In the genomic region with DNA sequence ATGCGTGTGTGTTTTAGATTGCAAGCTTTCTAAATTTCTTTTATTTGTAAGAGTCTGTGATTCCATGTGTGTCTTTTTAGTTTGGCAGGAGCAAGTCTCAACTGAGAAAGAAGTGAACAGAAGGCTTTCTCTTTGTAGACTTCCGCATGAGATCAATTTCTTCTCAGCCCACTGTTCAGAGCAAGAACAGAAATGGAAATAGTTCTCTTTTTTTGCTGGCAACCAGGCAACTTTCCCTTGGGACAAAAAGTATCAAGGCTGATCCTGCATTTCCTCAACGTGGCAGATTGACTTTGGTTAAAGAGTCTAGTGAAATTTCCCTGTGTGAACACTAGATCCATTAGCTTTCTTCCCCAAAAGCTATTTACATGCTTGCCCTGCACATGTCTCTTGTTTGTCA, we compare ENCODE assay signal across 1 cellular context.
TF ChIP-seq lines count a peak whose summit lies in the region.

No MANE protein-coding gene starts in this region.

TF ChIP-seq in GM23338, 12 proteins besides CTCF, POLR2A, EP300 and RAD21:
- TF ChIP-seq, protein P1, sequence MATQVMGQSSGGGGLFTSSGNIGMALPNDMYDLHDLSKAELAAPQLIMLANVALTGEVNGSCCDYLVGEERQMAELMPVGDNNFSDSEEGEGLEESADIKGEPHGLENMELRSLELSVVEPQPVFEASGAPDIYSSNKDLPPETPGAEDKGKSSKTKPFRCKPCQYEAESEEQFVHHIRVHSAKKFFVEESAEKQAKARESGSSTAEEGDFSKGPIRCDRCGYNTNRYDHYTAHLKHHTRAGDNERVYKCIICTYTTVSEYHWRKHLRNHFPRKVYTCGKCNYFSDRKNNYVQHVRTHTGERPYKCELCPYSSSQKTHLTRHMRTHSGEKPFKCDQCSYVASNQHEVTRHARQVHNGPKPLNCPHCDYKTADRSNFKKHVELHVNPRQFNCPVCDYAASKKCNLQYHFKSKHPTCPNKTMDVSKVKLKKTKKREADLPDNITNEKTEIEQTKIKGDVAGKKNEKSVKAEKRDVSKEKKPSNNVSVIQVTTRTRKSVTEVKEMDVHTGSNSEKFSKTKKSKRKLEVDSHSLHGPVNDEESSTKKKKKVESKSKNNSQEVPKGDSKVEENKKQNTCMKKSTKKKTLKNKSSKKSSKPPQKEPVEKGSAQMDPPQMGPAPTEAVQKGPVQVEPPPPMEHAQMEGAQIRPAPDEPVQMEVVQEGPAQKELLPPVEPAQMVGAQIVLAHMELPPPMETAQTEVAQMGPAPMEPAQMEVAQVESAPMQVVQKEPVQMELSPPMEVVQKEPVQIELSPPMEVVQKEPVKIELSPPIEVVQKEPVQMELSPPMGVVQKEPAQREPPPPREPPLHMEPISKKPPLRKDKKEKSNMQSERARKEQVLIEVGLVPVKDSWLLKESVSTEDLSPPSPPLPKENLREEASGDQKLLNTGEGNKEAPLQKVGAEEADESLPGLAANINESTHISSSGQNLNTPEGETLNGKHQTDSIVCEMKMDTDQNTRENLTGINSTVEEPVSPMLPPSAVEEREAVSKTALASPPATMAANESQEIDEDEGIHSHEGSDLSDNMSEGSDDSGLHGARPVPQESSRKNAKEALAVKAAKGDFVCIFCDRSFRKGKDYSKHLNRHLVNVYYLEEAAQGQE (IDR thresholded peaks at IDR 0.05; ENCODE audit: unreplicated experiment), result no peak
- TF ChIP-seq ZNF331 (CRISPR knock-in tag; IDR thresholded peaks at IDR 0.05; ENCODE audit: low read depth), result no peak
- TF ChIP-seq, protein P2, sequence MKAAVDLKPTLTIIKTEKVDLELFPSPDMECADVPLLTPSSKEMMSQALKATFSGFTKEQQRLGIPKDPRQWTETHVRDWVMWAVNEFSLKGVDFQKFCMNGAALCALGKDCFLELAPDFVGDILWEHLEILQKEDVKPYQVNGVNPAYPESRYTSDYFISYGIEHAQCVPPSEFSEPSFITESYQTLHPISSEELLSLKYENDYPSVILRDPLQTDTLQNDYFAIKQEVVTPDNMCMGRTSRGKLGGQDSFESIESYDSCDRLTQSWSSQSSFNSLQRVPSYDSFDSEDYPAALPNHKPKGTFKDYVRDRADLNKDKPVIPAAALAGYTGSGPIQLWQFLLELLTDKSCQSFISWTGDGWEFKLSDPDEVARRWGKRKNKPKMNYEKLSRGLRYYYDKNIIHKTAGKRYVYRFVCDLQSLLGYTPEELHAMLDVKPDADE (IDR thresholded peaks at IDR 0.05), result no peak
- no peak for TF ChIP-seq EZH2phosphoT487 (IDR thresholded peaks at IDR 0.05; ENCODE audit: unreplicated experiment)
- no peak for TF ChIP-seq ZNF114 (CRISPR knock-in tag; IDR thresholded peaks at IDR 0.05)
- TF ChIP-seq STAT1 (IDR thresholded peaks at IDR 0.05; ENCODE audit: unreplicated experiment), result no peak
- TF ChIP-seq CREB1 (CRISPR knock-in tag; IDR thresholded peaks at IDR 0.05; ENCODE audit: low read depth), result no peak
- TF ChIP-seq, protein P3, sequence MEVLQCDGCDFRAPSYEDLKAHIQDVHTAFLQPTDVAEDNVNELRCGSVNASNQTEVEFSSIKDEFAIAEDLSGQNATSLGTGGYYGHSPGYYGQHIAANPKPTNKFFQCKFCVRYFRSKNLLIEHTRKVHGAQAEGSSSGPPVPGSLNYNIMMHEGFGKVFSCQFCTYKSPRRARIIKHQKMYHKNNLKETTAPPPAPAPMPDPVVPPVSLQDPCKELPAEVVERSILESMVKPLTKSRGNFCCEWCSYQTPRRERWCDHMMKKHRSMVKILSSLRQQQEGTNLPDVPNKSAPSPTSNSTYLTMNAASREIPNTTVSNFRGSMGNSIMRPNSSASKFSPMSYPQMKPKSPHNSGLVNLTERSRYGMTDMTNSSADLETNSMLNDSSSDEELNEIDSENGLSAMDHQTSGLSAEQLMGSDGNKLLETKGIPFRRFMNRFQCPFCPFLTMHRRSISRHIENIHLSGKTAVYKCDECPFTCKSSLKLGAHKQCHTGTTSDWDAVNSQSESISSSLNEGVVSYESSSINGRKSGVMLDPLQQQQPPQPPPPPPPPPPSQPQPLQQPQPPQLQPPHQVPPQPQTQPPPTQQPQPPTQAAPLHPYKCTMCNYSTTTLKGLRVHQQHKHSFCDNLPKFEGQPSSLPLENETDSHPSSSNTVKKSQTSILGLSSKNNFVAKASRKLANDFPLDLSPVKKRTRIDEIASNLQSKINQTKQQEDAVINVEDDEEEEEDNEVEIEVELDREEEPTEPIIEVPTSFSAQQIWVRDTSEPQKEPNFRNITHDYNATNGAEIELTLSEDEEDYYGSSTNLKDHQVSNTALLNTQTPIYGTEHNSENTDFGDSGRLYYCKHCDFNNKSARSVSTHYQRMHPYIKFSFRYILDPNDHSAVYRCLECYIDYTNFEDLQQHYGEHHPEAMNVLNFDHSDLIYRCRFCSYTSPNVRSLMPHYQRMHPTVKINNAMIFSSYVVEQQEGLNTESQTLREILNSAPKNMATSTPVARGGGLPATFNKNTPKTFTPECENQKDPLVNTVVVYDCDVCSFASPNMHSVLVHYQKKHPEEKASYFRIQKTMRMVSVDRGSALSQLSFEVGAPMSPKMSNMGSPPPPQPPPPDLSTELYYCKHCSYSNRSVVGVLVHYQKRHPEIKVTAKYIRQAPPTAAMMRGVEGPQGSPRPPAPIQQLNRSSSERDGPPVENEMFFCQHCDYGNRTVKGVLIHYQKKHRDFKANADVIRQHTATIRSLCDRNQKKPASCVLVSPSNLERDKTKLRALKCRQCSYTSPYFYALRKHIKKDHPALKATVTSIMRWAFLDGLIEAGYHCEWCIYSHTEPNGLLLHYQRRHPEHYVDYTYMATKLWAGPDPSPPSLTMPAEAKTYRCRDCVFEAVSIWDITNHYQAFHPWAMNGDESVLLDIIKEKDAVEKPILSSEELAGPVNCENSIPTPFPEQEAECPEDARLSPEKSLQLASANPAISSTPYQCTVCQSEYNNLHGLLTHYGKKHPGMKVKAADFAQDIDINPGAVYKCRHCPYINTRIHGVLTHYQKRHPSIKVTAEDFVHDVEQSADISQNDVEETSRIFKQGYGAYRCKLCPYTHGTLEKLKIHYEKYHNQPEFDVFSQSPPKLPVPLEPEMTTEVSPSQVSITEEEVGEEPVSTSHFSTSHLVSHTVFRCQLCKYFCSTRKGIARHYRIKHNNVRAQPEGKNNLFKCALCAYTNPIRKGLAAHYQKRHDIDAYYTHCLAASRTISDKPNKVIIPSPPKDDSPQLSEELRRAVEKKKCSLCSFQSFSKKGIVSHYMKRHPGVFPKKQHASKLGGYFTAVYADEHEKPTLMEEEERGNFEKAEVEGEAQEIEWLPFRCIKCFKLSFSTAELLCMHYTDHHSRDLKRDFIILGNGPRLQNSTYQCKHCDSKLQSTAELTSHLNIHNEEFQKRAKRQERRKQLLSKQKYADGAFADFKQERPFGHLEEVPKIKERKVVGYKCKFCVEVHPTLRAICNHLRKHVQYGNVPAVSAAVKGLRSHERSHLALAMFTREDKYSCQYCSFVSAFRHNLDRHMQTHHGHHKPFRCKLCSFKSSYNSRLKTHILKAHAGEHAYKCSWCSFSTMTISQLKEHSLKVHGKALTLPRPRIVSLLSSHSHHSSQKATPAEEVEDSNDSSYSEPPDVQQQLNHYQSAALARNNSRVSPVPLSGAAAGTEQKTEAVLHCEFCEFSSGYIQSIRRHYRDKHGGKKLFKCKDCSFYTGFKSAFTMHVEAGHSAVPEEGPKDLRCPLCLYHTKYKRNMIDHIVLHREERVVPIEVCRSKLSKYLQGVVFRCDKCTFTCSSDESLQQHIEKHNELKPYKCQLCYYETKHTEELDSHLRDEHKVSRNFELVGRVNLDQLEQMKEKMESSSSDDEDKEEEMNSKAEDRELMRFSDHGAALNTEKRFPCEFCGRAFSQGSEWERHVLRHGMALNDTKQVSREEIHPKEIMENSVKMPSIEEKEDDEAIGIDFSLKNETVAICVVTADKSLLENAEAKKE (CRISPR knock-in tag; IDR thresholded peaks at IDR 0.05), result no peak
- no peak for TF ChIP-seq EZH2 (IDR thresholded peaks at IDR 0.05; ENCODE audit: low read depth, unreplicated experiment)
- TF ChIP-seq POLR2AphosphoS5 (IDR thresholded peaks at IDR 0.05; ENCODE audit: low read depth), result no peak
- no peak for TF ChIP-seq JUNB (IDR thresholded peaks at IDR 0.05; ENCODE audit: unreplicated experiment)
- no peak for TF ChIP-seq NANOG (IDR thresholded peaks at IDR 0.05; ENCODE audit: borderline replicate concordance)
TF ChIP-seq in GM23338: peak in this region for 0.
